Comparison of ENCODE assay signal across 7 cellular contexts in the genomic region with DNA sequence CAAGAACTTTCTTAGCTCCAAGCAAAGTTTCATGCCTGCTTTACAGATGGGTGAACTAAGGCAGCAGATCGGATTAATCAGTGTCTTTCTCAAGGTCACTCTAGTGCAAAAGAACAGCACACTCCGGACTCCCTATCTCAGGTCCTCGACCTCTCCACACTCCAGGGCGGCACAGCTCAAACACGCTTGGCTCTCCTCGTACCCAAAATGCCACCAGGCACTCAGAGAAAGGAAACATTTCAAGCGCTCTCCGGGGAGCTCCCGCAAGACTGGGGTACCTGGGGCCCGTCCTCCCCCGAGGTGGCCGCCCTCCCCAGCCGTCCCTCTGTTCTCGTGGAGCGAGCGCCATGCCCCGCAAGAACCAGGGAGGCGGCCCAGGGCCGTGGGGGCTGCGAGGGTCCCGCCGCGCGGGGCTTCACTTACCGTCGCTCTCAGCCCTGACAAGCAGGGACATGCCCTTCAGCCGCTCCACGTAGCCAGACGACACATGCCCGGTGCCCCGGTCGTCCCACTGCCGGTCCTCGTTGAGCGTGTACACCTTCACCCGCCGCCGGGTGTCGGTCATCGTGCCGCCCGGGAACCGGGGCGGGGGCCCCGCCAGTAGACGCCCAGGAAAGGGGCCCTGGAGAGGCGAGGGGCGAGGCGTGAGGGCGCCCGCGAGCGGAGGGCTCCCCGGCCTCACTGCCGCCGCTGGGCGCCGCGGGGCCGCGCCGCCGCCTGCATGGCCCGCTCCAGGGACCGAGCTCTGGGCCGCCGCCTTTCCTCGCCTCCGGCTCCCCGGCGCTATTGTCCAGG. TPM values are rescaled to one million over a fixed set of nuclear protein-coding genes. Genes with fewer than 3 reads are reported as not detected.
DNase-seq lines count a peak whose midpoint lies in the region; ATAC-seq and TF ChIP-seq lines count a peak whose summit lies in the region.

No MANE protein-coding gene starts in this region.

- H3K4me1 ChIP-seq in esophagus squamous epithelium: peaks cover 3 to 51% (median 17%) of the 10 kb centered on the region in 3 donors

- 0% methylated on average over 6 of the region's 71 CpGs for WGBS in esophagus squamous epithelium, 2 donors

- peaks cover 22% of the 10 kb centered on the region for H3K36me3 Mint-ChIP-seq in activated T-cell treated with anti-CD3 and anti-CD28 coated beads, Interleukin-2, amount 50 U/mL, for 4 hours (ENCODE audit: insufficient read depth)
- H3K36me3 Mint-ChIP-seq in natural killer cell: no peaks in the 10 kb centered on the region

- H3K27ac ChIP-seq in esophagus squamous epithelium (peak overlapping the region; percentile 95 to 100 (median 99)), substantia nigra (ENCODE audit: low read depth, low read length, poor library complexity, severe bottlenecking) (peak overlapping the region; percentile 96)

- ATAC-seq in GM18511 (IDR thresholded peaks at IDR 0.05; ENCODE audit: unreplicated experiment): peak; percentile 18
- peak; percentile 14 for ATAC-seq in HG02852 (IDR thresholded peaks at IDR 0.05; ENCODE audit: unreplicated experiment)
- peak; percentile 16 to 17 for ATAC-seq in activated T-cell treated with anti-CD3 and anti-CD28 coated beads, Interleukin-2, amount 50 U/mL, for 4 hours
- peak; percentile 10 to 15 (median 13) for ATAC-seq in natural killer cell

- H3K27ac Mint-ChIP-seq in natural killer cell: peak overlapping the region; percentile 99 to 100

- peak overlapping the region; percentile 91 to 99 (median 94) for H3K4me3 ChIP-seq in esophagus squamous epithelium

- H3K27me3 Mint-ChIP-seq in activated T-cell treated with anti-CD3 and anti-CD28 coated beads, Interleukin-2, amount 50 U/mL, for 4 hours (ENCODE audit: low read depth): no peaks in the 10 kb centered on the region
- H3K27me3 Mint-ChIP-seq in natural killer cell (ENCODE audit: low read depth in 2 of 2): no peaks in the 10 kb centered on the region

- peaks cover 34% of the 10 kb centered on the region for H3K4me1 Mint-ChIP-seq in activated T-cell treated with anti-CD3 and anti-CD28 coated beads, Interleukin-2, amount 50 U/mL, for 4 hours (ENCODE audit: low read depth)
- peaks cover 25 to 43% of the 10 kb centered on the region in 2 donors for H3K4me1 Mint-ChIP-seq in natural killer cell

- no peaks in the 10 kb centered on the region for H3K9me3 Mint-ChIP-seq in activated T-cell treated with anti-CD3 and anti-CD28 coated beads, Interleukin-2, amount 50 U/mL, for 4 hours
- no peaks in the 10 kb centered on the region for H3K9me3 Mint-ChIP-seq in natural killer cell

- intact Hi-C loops in esophagus squamous epithelium (cut with DNase I): no loop called here
- intact Hi-C loops in natural killer cell (cut with micrococcal nuclease): loop anchor here (2.0 kb wide), 1 partner anchor 14 kb away; no protein-coding TSS in a partner anchor

- TF ChIP-seq CTCF in esophagus squamous epithelium (IDR thresholded peaks at IDR 0.05): no peak
- no peak for TF ChIP-seq CTCF in natural killer cell (IDR thresholded peaks at IDR 0.05)

- DNase-seq in NCI-H524 (lab: John Stamatoyannopoulos, UW) (peak; percentile 51 to 56), esophagus squamous epithelium (lab: John Stamatoyannopoulos, UW) (no peak), natural killer cell (peak; percentile 53), substantia nigra (lab: John Stamatoyannopoulos, UW) (peak in 33 of 49 donors; percentile 11 to 58 (median 33))
- peak; percentile 21 for DNase-seq in activated T-cell treated with anti-CD3 and anti-CD28 coated beads, Interleukin-2, amount 50 U/mL, for 4 hours

- H3K27me3 ChIP-seq in esophagus squamous epithelium: no peaks in the 10 kb centered on the region

- peak overlapping the region; percentile 100 for H3K4me3 Mint-ChIP-seq in activated T-cell treated with anti-CD3 and anti-CD28 coated beads, Interleukin-2, amount 50 U/mL, for 4 hours
- H3K4me3 Mint-ChIP-seq in natural killer cell: peak overlapping the region; percentile 100

- no peaks in the 10 kb centered on the region for H3K9me3 ChIP-seq in esophagus squamous epithelium

- peaks cover 0 to 25% (median 0%) of the 10 kb centered on the region in 3 donors for H3K36me3 ChIP-seq in esophagus squamous epithelium

- peak in 1 of 4 donors; percentile 7 for TF ChIP-seq POLR2A in esophagus squamous epithelium (IDR thresholded peaks at IDR 0.05)

RNA-seq across cellular contexts. Expression of a gene that starts 0.8 kb away (rescaled TPM):
- total RNA-seq in activated T-cell treated with anti-CD3 and anti-CD28 coated beads, Interleukin-2, amount 50 U/mL, for 4 hours: 100 to 1,000 TPM; 127 to 142 (median 141) TPM
- total RNA-seq in esophagus squamous epithelium (10 to 100 TPM; 48.3 to 91.9 (median 71.5) TPM), natural killer cell (100 to 1,000 TPM; 168 to 216 (median 180) TPM)
